In genomic region chr14:61860294-61860918, GRCh38 we compare ENCODE assay signal across 9 cellular contexts. TPM values are rescaled to one million over a fixed set of nuclear protein-coding genes. Genes with fewer than 3 reads are reported as not detected.
DNase-seq lines count a peak whose midpoint lies in the region; ATAC-seq, FAIRE-seq and TF ChIP-seq lines count a peak whose summit lies in the region.
"Had no signal": no experiment of that assay in that cellular context is flagged by ENCODE, and none has a peak within 500 bp of the region (broad histone marks: within the 10 kb centered on the region; RNA-seq: fewer than 3 reads in every experiment).

No MANE protein-coding gene starts in this region.

- intact Hi-C loops in kidney (cut with DNase I) = no loop called here

- H3K27me3 Mint-ChIP-seq in T-helper 17 cell = peaks cover 13% of the 10 kb centered on the region

- DNase-seq in NCI-H1105 treated with DMSO at 0.1 percent for 48 hours (lab: John Stamatoyannopoulos, UW) = peak; percentile 27
- no peak for DNase-seq in NCI-H1105 (lab: John Stamatoyannopoulos, UW)
- peak; percentile 46 for DNase-seq in Jurkat, Clone E6-1 (ENCODE audit: low read depth, low spot score)
- peak in 1 of 3 donors; percentile 31 for DNase-seq in T-helper 17 cell
- peak; percentile 6 for DNase-seq in amniotic stem cell (lab: John Stamatoyannopoulos, UW)
- no peak for DNase-seq in kidney
- DNase-seq in stimulated activated CD8-positive, alpha-beta memory T cell treated with anti-CD3 and anti-CD28 coated beads, Interleukin-2, amount 100 ng/mL, for 1 hour (ENCODE audit: low read depth in 2 of 2) = peak; percentile 23 to 31

- H3K9ac ChIP-seq in kidney (ENCODE audit: low read length in 2 of 2) = no peak overlapping the region
- H3K9ac ChIP-seq: BLaER1 treated with 17β-estradiol and CSF1 and Interleukin-3, amounts not matched to agents 10 nM and 100 nM had no signal

- no peaks in the 10 kb centered on the region for H3K4me1 ChIP-seq in kidney (ENCODE audit: control insufficient read depth in 1 of 2, insufficient read depth in 1 of 2, low read depth in 1 of 2, low read length in 2 of 2)
- H3K4me1 ChIP-seq: BLaER1 treated with 17β-estradiol and CSF1 and Interleukin-3, amounts not matched to agents 10 nM and 100 nM had no signal

- TF ChIP-seq CTCF in kidney (IDR thresholded peaks at IDR 0.05; ENCODE audit: borderline replicate concordance, extremely low read depth, insufficient read depth) = peak; percentile 55

- H3K36me3 Mint-ChIP-seq in T-helper 17 cell (ENCODE audit: low read depth) = peaks cover 3% of the 10 kb centered on the region

- no peak overlapping the region for H3K27ac Mint-ChIP-seq in T-helper 17 cell

- no peak for FAIRE-seq in kidney (lab: Jason Lieb, UNC)

- H3K9me3 ChIP-seq in T-helper 17 cell (ENCODE audit: control insufficient read depth, low read length, poor library complexity, severe bottlenecking) = peaks cover 4% of the 10 kb centered on the region
- H3K9me3 ChIP-seq in kidney (ENCODE audit: control insufficient read depth in 1 of 2, low read length in 2 of 2) = no peaks in the 10 kb centered on the region

- no peaks in the 10 kb centered on the region for H3K36me3 ChIP-seq in kidney (ENCODE audit: control insufficient read depth in 1 of 2, insufficient read depth in 2 of 2, low read length in 2 of 2)
- H3K36me3 ChIP-seq: BLaER1 treated with 17β-estradiol and CSF1 and Interleukin-3, amounts not matched to agents 10 nM and 100 nM had no signal

- peak; percentile 99 for ATAC-seq in GM21723 (IDR thresholded peaks at IDR 0.05; ENCODE audit: unreplicated experiment)
- ATAC-seq in T-helper 17 cell = peak; percentile 88

- H3K4me1 Mint-ChIP-seq in T-helper 17 cell = no peaks in the 10 kb centered on the region

- H3K4me3 ChIP-seq in Jurkat, Clone E6-1 (ENCODE audit: low read length) = no peak overlapping the region
- H3K4me3 ChIP-seq in kidney (ENCODE audit: low read length in 2 of 2) = no peak overlapping the region
- H3K4me3 ChIP-seq: BLaER1 treated with 17β-estradiol and CSF1 and Interleukin-3, amounts not matched to agents 10 nM and 100 nM had no signal

- no peak overlapping the region for H3K4me3 Mint-ChIP-seq in T-helper 17 cell

- no peak overlapping the region for H3K27ac ChIP-seq in kidney (ENCODE audit: low read depth in 2 of 2, low read length in 2 of 2)
- H3K27ac ChIP-seq: BLaER1 treated with 17β-estradiol and CSF1 and Interleukin-3, amounts not matched to agents 10 nM and 100 nM had no signal

RNA-seq across cellular contexts. Expression of gene SYT16, which starts 47.9 kb away (rescaled TPM):
- polyA plus RNA-seq in Jurkat, Clone E6-1 (2012; ENCODE audit: insufficient read depth, insufficient read length) = not detected
- total RNA-seq in T-helper 17 cell (not detected), kidney (8.7 TPM)
- polyA plus RNA-seq in kidney (ENCODE audit: insufficient read depth, low read depth, low replicate concordance) = 0.04 TPM

Comparison
In these comparisons a context has a peak if more than half of its experiments do, and no peak if none do; other contexts are left out.
1. DNase-seq: peak in NCI-H1105 treated with DMSO at 0.1 percent for 48 hours (single experiment), Jurkat, Clone E6-1 (single experiment), amniotic stem cell (single experiment) and stimulated activated CD8-positive, alpha-beta memory T cell treated with anti-CD3 and anti-CD28 coated beads, Interleukin-2, amount 100 ng/mL, for 1 hour (2 of 2); none in NCI-H1105 (single experiment) and kidney (single experiment).